ENCODE assay signal across 10 cellular contexts in genomic region chr18:44903327-44903726, GRCh38.
"Had no signal": no experiment of that assay in that cellular context is flagged by ENCODE, and none has a peak within 500 bp of the region (broad histone marks: within the 10 kb centered on the region; RNA-seq: fewer than 3 reads in every experiment).

No MANE protein-coding gene starts in this region.

- H3K9ac ChIP-seq: GM23248 had no signal

- H3K9me3 Mint-ChIP-seq: GM23338, H9, HFFc6 had no signal

- H3K9me3 ChIP-seq: HAP-1 had no signal

- DNase-seq: GM23248, H7, H9, HCEC 1CT, HFFc6 had no signal

- H3K4me3 ChIP-seq: GM23248, GM23338, HAP-1 had no signal

- ATAC-seq: GM23338, HCT116 had no signal

- H3K36me3 ChIP-seq: HAP-1 had no signal

- H3K4me3 Mint-ChIP-seq: GM23338, H9, HFFc6 had no signal

- H3K27ac Mint-ChIP-seq: GM23338, H9, HFFc6 had no signal

- FAIRE-seq: H1, H54 had no signal

- H3K27ac ChIP-seq: GM23248 had no signal

- H2AFZ ChIP-seq: GM23248, GM23338 had no signal

- H3K4me1 Mint-ChIP-seq: GM23338 had no signal

- H3K4me2 ChIP-seq: GM23338 had no signal
